Comparison of ENCODE assay signal across 8 cellular contexts in the genomic region with DNA sequence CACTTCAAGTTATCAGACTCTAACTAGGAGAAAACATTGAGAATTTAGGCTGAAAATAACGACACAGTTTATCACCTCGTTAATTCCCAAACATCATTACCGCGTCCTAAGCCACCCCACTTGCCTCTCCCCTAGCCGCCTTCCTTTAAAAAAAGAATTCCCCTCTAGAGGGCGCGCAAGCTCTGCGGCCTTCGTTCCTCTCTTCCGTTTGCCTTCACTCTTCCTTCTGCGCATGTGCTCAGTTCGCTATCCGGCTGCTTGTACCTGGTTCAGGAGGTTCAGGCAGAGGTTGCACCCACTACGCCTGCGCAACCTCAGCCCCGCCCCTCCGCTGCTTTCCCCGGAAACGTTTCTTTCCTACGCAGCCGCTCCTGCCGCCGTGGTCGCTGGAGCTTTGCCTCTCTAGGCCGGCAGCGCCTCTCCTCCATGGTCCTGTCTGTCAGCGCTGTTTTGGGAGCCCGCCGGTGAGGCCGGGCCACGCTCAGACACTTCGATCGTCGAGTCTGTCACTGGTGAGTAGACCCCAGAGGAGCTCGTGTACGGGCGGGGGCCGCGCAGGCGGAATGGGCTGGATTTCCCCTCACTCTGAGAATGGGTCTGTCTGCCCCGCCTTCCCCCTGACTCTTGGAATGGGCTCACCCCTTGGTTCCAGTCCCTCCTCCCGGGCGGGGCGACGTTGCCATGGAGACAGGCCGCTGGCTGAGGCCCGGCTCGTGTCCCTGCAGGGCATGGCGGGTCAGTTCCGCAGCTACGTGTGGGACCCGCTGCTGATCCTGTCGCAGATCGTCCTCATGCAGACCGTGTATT. TPM values are rescaled to one million over a fixed set of nuclear protein-coding genes. Genes with fewer than 3 reads are reported as not detected.
DNase-seq lines count a peak whose midpoint lies in the region; ATAC-seq and TF ChIP-seq lines count a peak whose summit lies in the region.

Gene SYS1 (plus strand): TSS at position 353 of the 807 bp plus-strand sequence. CDS start 376 bp downstream, at position 729.

- H3K4me3 ChIP-seq in GM12864 (ENCODE audit: low read depth, low read length): peak within 1 kb of the TSS; percentile 82

- H3K27ac ChIP-seq in temporal lobe (ENCODE audit: low read depth, low read length): peak within 1 kb of the TSS; percentile 96

- no peaks in the 10 kb centered on the region for H3K9me3 Mint-ChIP-seq in activated naive CD4-positive, alpha-beta T cell treated with anti-CD3 and anti-CD28 coated beads, Interleukin-2, amount 50 U/mL, for 72 hours

- peak within 1 kb of the TSS; percentile 93 to 98 for H3K27ac Mint-ChIP-seq in activated naive CD4-positive, alpha-beta T cell treated with anti-CD3 and anti-CD28 coated beads, Interleukin-2, amount 50 U/mL, for 72 hours

- TF ChIP-seq CTCF in GM12864 (IDR thresholded peaks at IDR 0.05; ENCODE audit: low read depth, low read length, missing control alignments): peak; percentile 87

- H3K36me3 Mint-ChIP-seq in activated naive CD4-positive, alpha-beta T cell treated with anti-CD3 and anti-CD28 coated beads, Interleukin-2, amount 50 U/mL, for 72 hours: peaks cover 6 to 7% of the 10 kb centered on the region in 2 donors

- ATAC-seq in HG02623 (IDR thresholded peaks at IDR 0.05; ENCODE audit: unreplicated experiment): peak; percentile 87
- ATAC-seq in activated naive CD4-positive, alpha-beta T cell treated with anti-CD3 and anti-CD28 coated beads, Interleukin-2, amount 50 U/mL, for 72 hours: peak; percentile 86 to 87

- DNase-seq in GM12864 (ENCODE audit: low read depth) (peak; percentile 95), NCI-H1092 treated with DMSO at 0.1 percent for 48 hours (lab: John Stamatoyannopoulos, UW) (peak; percentile 99), SKM-1 (lab: John Stamatoyannopoulos, UW; ENCODE audit: unreplicated experiment) (peak; percentile 99), glomerular endothelial cell (ENCODE audit: extremely low read depth, low read depth, low spot score) (peak; percentile 92), occipital lobe (lab: John Stamatoyannopoulos, UW) (peak; percentile 96)
- DNase-seq in activated naive CD4-positive, alpha-beta T cell treated with anti-CD3 and anti-CD28 coated beads, Interleukin-2, amount 50 U/mL, for 72 hours (ENCODE audit: low spot score in 2 of 2): peak; percentile 98

RNA-seq across cellular contexts. Expression of gene SYS1, which starts in this region (rescaled TPM):
- 10 to 100 TPM; 28.0 to 33.3 TPM for total RNA-seq in activated naive CD4-positive, alpha-beta T cell treated with anti-CD3 and anti-CD28 coated beads, Interleukin-2, amount 50 U/mL, for 72 hours
- total RNA-seq in glomerular endothelial cell (19.2 and 31.1 TPM in 2 replicates), occipital lobe (23.4 TPM), temporal lobe (18.7 TPM)

Comparison
In these comparisons a context has a peak if more than half of its experiments do, and no peak if none do; other contexts are left out.
1. Peak in every context shown above with its lines: DNase-seq, ATAC-seq, H3K4me3 ChIP-seq and H3K27ac ChIP-seq.